ENCODE assay signal across 24 cellular contexts in genomic region chr3:153910387-153910786, GRCh38.
DNase-seq lines count a peak whose midpoint lies in the region; ATAC-seq, FAIRE-seq and TF ChIP-seq lines count a peak whose summit lies in the region.
"Had no signal": no experiment of that assay in that cellular context is flagged by ENCODE, and none has a peak within 500 bp of the region (broad histone marks: within the 10 kb centered on the region; RNA-seq: fewer than 3 reads in every experiment).

No MANE protein-coding gene starts in this region.

- ATAC-seq in HG03354 (IDR thresholded peaks at IDR 0.05; ENCODE audit: poor library complexity, severe bottlenecking, unreplicated experiment) (peak; percentile 71), GM12878 (no peak), GM18870 (IDR thresholded peaks at IDR 0.05; ENCODE audit: unreplicated experiment) (no peak)
- ATAC-seq: HCT116, Right ventricle myocardium inferior had no signal

- no peak overlapping the region for H2AFZ ChIP-seq in GM12878 (ENCODE audit: control insufficient read depth, low read depth, low read length)

- no peaks in the 10 kb centered on the region for H3K9me3 ChIP-seq in GM12878 (replicated peaks; ENCODE audit: control insufficient read depth, insufficient read depth, low read length)
- H3K9me3 ChIP-seq: BLaER1 had no signal

- FAIRE-seq in GM12878 (lab: Jason Lieb, UNC) = no peak
- FAIRE-seq in H54 (lab: Jason Lieb, UNC) = no peak
- FAIRE-seq: G401.6 had no signal

- H3K27ac ChIP-seq in GM12878 (ENCODE audit: control insufficient read depth, insufficient read depth) = no peak overlapping the region
- H3K27ac ChIP-seq: 22Rv1, BLaER1 had no signal

- TF ChIP-seq POLR2A in GM12878 (IDR thresholded peaks at IDR 0.05; ENCODE audit: low read depth, low read length) (no peak), H54 (IDR thresholded peaks at IDR 0.05; ENCODE audit: low read depth, low read length) (no peak)

- SMC1A ChIA-PET in GM12878 (lab: Charles Lee; ENCODE audit: uncharacterized antibody, unreplicated experiment) = interaction anchor here (1.3 to 2.5 kb wide), 5 partner anchors 9 to 25 kb away, joined by 3 to 8 read pairs (median 5); no protein-coding TSS in a partner anchor

- H3K36me3 ChIP-seq in GM12878 (ENCODE audit: control insufficient read depth in 2 of 2, insufficient read depth in 2 of 2, low read length in 1 of 2) = no peaks in the 10 kb centered on the region
- H3K36me3 ChIP-seq: BLaER1 had no signal

- H3K9ac ChIP-seq in GM12878 (ENCODE audit: control insufficient read depth, insufficient read depth, low read length) = no peak overlapping the region
- H3K9ac ChIP-seq: BLaER1 had no signal

- no peaks in the 10 kb centered on the region for H3K27me3 ChIP-seq in GM12878 (replicated peaks in 1 of 2; ENCODE audit: control insufficient read depth in 2 of 2, insufficient read depth in 2 of 2, low read length in 1 of 2)
- H3K27me3 ChIP-seq: BLaER1 had no signal

- CTCF ChIA-PET in GM12878 (lab: Yijun Ruan, JAX) = interaction anchor here (0.9 to 1.9 kb wide), 3 partner anchors 10 to 13 kb away, joined by 3 to 5 read pairs (median 5); no protein-coding TSS in a partner anchor

- BruUV-seq in GM12878 (replicated peaks; lab: Mats Ljungman, UMichigan) = no TSS peak

- TF ChIP-seq RAD21 in GM12878 (IDR thresholded peaks at IDR 0.05; ENCODE audit: insufficient read depth, low read depth, low read length) = no peak

- no peak overlapping the region for H3K4me3 ChIP-seq in GM12878
- H3K4me3 ChIP-seq: BLaER1 had no signal

- in situ Hi-C loops in GM12878 (cut with MboI) = no loop called here

- H3K79me2 ChIP-seq in GM12878 (ENCODE audit: control insufficient read depth, insufficient read depth, low read length) = no peaks in the 10 kb centered on the region

- RAD21 ChIA-PET in GM12878 (lab: Charles Lee; ENCODE audit: unreplicated experiment) = interaction anchor here (1.1 kb wide), 1 partner anchor 15 kb away, joined by 3 read pairs; no protein-coding TSS in a partner anchor

- intact Hi-C loops in GM12878 (cut with micrococcal nuclease; ENCODE audit: unreplicated experiment) = no loop called here

- POLR2A ChIA-PET in GM12878 (lab: Charles Lee) = interaction anchor here (1.2 kb wide), 1 partner anchor 13 kb away, joined by 3 read pairs; no protein-coding TSS in a partner anchor

- DNase-seq in DMS53 (lab: John Stamatoyannopoulos, UW) (peak; percentile 26), DMS53 treated with DMSO at 0.1 percent for 48 hours (lab: John Stamatoyannopoulos, UW; ENCODE audit: unreplicated experiment) (no peak), GM12878 (ENCODE audit: low read depth, low spot score) (no peak), dedifferentiated amniotic fluid mesenchymal stem cell (ENCODE audit: extremely low spot score) (no peak), NCI-H446 treated with DMSO at 0.1 percent for 48 hours (lab: John Stamatoyannopoulos, UW) (no peak), H54 (ENCODE audit: insufficient read length, low spot score) (no peak)
- DNase-seq: ACHN; CD4-positive, alpha-beta T cell; COR-L47; GOT3; MM.1S; NCI-H1048; NCI-H1436 treated with DMSO at 0.1 percent for 48 hours; NCI-H2171; NCI-H345; NCI-H526; OCI-M1 had no signal

- WGBS in GM12878 (ENCODE audit: insufficient coverage, insufficient replicate concordance, low lambda C conversion rate, missing lambda C conversion rate) = 23% methylated on average over 1 of the region's 1 CpG

- TF ChIP-seq EP300 in GM12878 (IDR thresholded peaks at IDR 0.05; ENCODE audit: borderline replicate concordance in 1 of 2, control insufficient read depth in 1 of 2, low read depth in 2 of 2, low read length in 2 of 2) = no peak

- H4K20me1 ChIP-seq in GM12878 (ENCODE audit: control insufficient read depth, insufficient read depth) = no peaks in the 10 kb centered on the region
- H4K20me1 ChIP-seq: BLaER1 had no signal

- no peaks in the 10 kb centered on the region for H3K4me1 ChIP-seq in GM12878 (ENCODE audit: control insufficient read depth, insufficient read depth, low read length)
- H3K4me1 ChIP-seq: BLaER1 had no signal

- no peak for TF ChIP-seq CTCF in GM12878 (IDR thresholded peaks at IDR 0.05 in 2 of 3, conservative IDR thresholded peaks at IDR 0.05 in 1 of 3; ENCODE audit: control insufficient read depth in 2 of 3, extremely low read depth in 1 of 3, insufficient read depth in 1 of 3, low read depth in 3 of 3, low read length in 3 of 3)

- no peak overlapping the region for H3K4me2 ChIP-seq in GM12878 (ENCODE audit: control insufficient read depth, insufficient read depth)
- H3K4me2 ChIP-seq: BLaER1 had no signal

TF ChIP-seq in GM12878, 131 proteins besides CTCF, POLR2A, EP300 and RAD21:
- no peak for TF ChIP-seq ZNF687 (IDR thresholded peaks at IDR 0.05)
- TF ChIP-seq, protein P1, sequence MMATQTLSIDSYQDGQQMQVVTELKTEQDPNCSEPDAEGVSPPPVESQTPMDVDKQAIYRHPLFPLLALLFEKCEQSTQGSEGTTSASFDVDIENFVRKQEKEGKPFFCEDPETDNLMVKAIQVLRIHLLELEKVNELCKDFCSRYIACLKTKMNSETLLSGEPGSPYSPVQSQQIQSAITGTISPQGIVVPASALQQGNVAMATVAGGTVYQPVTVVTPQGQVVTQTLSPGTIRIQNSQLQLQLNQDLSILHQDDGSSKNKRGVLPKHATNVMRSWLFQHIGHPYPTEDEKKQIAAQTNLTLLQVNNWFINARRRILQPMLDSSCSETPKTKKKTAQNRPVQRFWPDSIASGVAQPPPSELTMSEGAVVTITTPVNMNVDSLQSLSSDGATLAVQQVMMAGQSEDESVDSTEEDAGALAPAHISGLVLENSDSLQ (IDR thresholded peaks at IDR 0.05) = 0 out of 2 replicates have a peak, but pooled peaks have one; percentile 11
